Comparison of ENCODE assay signal across 13 cellular contexts in genomic region chr4:8280876-8281440, GRCh38. TPM values are rescaled to one million over a fixed set of nuclear protein-coding genes. Genes with fewer than 3 reads are reported as not detected.
"Had no signal": no experiment of that assay in that cellular context is flagged by ENCODE, and none has a peak within 500 bp of the region (broad histone marks: within the 10 kb centered on the region; RNA-seq: fewer than 3 reads in every experiment).

No MANE protein-coding gene starts in this region.

- H3K9me3 ChIP-seq: esophagus squamous epithelium, left lung, neutrophil, transverse colon had no signal

- DNase-seq: activated CD4-positive, alpha-beta T cell treated with anti-CD3 and anti-CD28 coated beads, Interleukin-2, amount 50 U/mL, for 4 hours; activated gamma-delta T cell treated with Interleukin-2 at 50 U/mL for 16 hours; activated T-cell treated with anti-CD3 and anti-CD28 coated beads, Interleukin-2, amount 50 U/mL, for 72 hours; effector memory CD4-positive, alpha-beta T cell; esophagus squamous epithelium; naive thymus-derived CD4-positive, alpha-beta T cell; T-helper 17 cell had no signal

- H3K4me3 ChIP-seq: esophagus squamous epithelium, left lung, transverse colon had no signal

- H3K27me3 ChIP-seq: esophagus squamous epithelium, left lung, neutrophil, transverse colon had no signal

- H3K36me3 ChIP-seq: esophagus squamous epithelium, left lung, neutrophil, transverse colon had no signal

- ATAC-seq: activated naive CD4-positive, alpha-beta T cell treated with anti-CD3 and anti-CD28 coated beads, Interleukin-2, amount 50 U/mL, for 72 hours; activated T-cell treated with anti-CD3 and anti-CD28 coated beads, Interleukin-2, amount 50 U/mL, for 72 hours; naive thymus-derived CD4-positive, alpha-beta T cell; T-helper 17 cell had no signal

- H3K27ac ChIP-seq: left lung, neutrophil had no signal

RNA-seq across cellular contexts. Expression of gene HTRA3, which starts 11.4 kb away (rescaled TPM):
- total RNA-seq: activated CD8-positive, alpha-beta memory T cell treated with anti-CD3 and anti-CD28 coated beads for 36 hours; activated naive CD4-positive, alpha-beta T cell treated with anti-CD3 and anti-CD28 coated beads, Interleukin-2, amount 50 U/mL, for 72 hours; activated T-cell treated with anti-CD3 and anti-CD28 coated beads, Interleukin-2, amount 50 U/mL, for 72 hours; naive thymus-derived CD4-positive, alpha-beta T cell; T-helper 17 cell had no signal
- polyA plus RNA-seq: keratinocyte; naive thymus-derived CD4-positive, alpha-beta T cell had no signal
